8 cellular contexts compared by ENCODE assay signal in the genomic region with DNA sequence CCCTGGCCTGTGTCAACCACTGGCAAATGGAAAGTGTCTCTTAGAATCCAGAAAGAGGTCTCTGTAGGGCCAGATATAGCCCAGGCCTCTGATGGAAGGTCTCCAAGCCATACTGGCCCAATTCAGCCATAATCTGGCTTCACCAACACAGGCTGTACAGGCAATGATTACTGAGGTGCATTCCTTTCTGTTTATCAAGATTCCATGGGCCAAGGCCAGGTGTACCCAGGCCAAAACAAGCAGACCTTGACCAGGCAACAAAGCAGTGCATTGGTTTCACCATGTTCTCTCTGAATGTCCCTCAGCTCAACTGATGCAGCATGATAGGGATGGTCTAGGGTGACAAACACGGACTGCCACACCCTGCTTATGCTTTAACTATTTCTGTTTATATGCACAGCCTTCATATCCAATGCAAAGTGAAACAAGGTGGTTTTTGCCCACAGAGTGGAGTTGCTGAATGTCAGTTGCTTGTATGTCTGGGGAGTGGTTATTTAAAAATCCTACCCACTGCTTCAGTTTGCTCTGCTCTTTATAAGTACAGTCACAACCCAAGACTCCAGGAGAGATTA. TPM values are rescaled to one million over a fixed set of nuclear protein-coding genes. Genes with fewer than 3 reads are reported as not detected.
A peak's percentile ranks its signal among the peaks of the same experiment; 100 is the strongest.
DNase-seq lines count a peak whose midpoint lies in the region; ATAC-seq lines count a peak whose summit lies in the region.

No MANE protein-coding gene starts in this region.

- no peak for DNase-seq in activated CD4-positive, CD25-positive, alpha-beta regulatory T cell (lab: John Stamatoyannopoulos, UW)
- DNase-seq in caudate nucleus (lab: John Stamatoyannopoulos, UW), result no peak
- no peak for DNase-seq in cerebellar nuclear complex (lab: John Stamatoyannopoulos, UW)
- no peak for DNase-seq in left colon

- ATAC-seq in activated CD4-positive, CD25-positive, alpha-beta regulatory T cell treated with anti-CD3 and anti-CD28 coated beads, Interleukin-2, amount 50 U/mL, for 24 hours, result peak; percentile 39 to 47
- ATAC-seq in HG03342 (IDR thresholded peaks at IDR 0.05; ENCODE audit: unreplicated experiment), result peak; percentile 50
- no peak for ATAC-seq in left colon
- no peak for ATAC-seq in esophagus mucosa

- intact Hi-C loops in left colon (cut with DNase I, micrococcal nuclease), result loop anchor here in 1 of 2 donors (5.0 to 10.0 kb wide), 4 partner anchors 312 to 982 kb away; a partner anchor contains a TSS

- H3K27ac ChIP-seq in caudate nucleus (ENCODE audit: low read depth, low read length) (peak overlapping the region; percentile 97), temporal lobe (ENCODE audit: low read depth, low read length) (peak overlapping the region; percentile 99)

RNA-seq across cellular contexts. Expression of a gene that starts 25.2 kb away (rescaled TPM):
- total RNA-seq in temporal lobe, result 68.1 TPM
- 100 to 1,000 TPM; 103 to 128 TPM for total RNA-seq in left colon
- total RNA-seq in esophagus mucosa, result 59.5 TPM

Comparison
In these comparisons a context has a peak if more than half of its experiments do, and no peak if none do; other contexts are left out.
1. ATAC-seq: peak in activated CD4-positive, CD25-positive, alpha-beta regulatory T cell treated with anti-CD3 and anti-CD28 coated beads, Interleukin-2, amount 50 U/mL, for 24 hours (2 of 2) and HG03342 (single experiment); none in left colon (single experiment) and esophagus mucosa (single experiment).